Comparison of ENCODE assay signal across 21 cellular contexts in the genomic region with DNA sequence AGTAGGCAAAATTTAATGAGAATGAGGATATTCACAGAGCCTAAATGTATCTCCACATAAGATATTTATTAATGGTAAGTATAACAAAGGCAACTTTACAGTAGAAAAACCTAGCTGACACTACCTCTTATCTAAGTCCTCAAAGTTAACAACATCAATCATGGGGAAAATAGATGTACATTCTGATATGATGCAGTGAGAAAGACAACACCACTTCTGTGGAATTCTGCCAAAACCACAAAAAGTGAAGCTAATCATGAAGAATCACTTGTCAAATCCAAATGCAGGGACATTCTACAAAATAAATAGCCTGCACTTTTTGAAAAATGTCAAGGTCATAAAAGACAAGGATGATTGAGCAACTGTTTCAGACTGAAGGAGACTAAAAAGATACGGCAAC. TPM values are rescaled to one million over a fixed set of nuclear protein-coding genes. Genes with fewer than 3 reads are reported as not detected.
"Had no signal": no experiment of that assay in that cellular context is flagged by ENCODE, and none has a peak within 500 bp of the region (broad histone marks: within the 10 kb centered on the region; RNA-seq: fewer than 3 reads in every experiment).

No MANE protein-coding gene starts in this region.

- H3K4me3 ChIP-seq: lung, neural progenitor cell, ovary, tibial artery, upper lobe of left lung, uterus had no signal

- H3K27me3 ChIP-seq: neural progenitor cell, ovary, tibial artery, upper lobe of left lung, uterus had no signal

- ATAC-seq: esophagus mucosa; left cardiac atrium; left ventricle myocardium superior; natural killer cell treated with Interleukin-12 subunit alpha and Interleukin-12 subunit beta and Interleukin-15 and Interleukin-18, amount 100 ng/mL, for 72 hours; right cardiac atrium; stimulated activated memory B cell treated with anti-CD40 and anti-IgM and Interleukin-4, amounts not matched to agents 10 μg/mL and 1 μg/mL and 100 μg/mL, for 72 hours had no signal

- H3K9me3 ChIP-seq: ovary, tibial artery, upper lobe of left lung, uterus had no signal

- H2AFZ ChIP-seq: neural progenitor cell had no signal

- DNase-seq: effector memory CD4-positive, alpha-beta T cell; kidney; left cardiac atrium; left ventricle myocardium superior; mesenchymal stem cell; midbrain; nucleus accumbens; ovary; right cardiac atrium; stimulated activated CD4-positive, alpha-beta T cell treated with anti-CD3 and anti-CD28 coated beads, Interleukin-15, amount 100 ng/mL, for 24 hours; stimulated activated CD4-positive, alpha-beta T cell treated with anti-CD3 and anti-CD28 coated beads, Interleukin-1b, Interleukin-23, amount 100 ng/mL, for 48 hours; stimulated activated CD4-positive, alpha-beta T cell treated with anti-CD3 and anti-CD28 coated beads, Interleukin-4, amount 100 ng/mL, for 24 hours; tibial artery; upper lobe of left lung; uterus had no signal

- H3K4me1 ChIP-seq: neural progenitor cell, tibial artery, upper lobe of left lung, uterus had no signal

- H3K27ac ChIP-seq: neural progenitor cell, ovary, tibial artery, upper lobe of left lung, uterus had no signal

- H3K36me3 ChIP-seq: neural progenitor cell, ovary, tibial artery, upper lobe of left lung, uterus had no signal

- H3K4me2 ChIP-seq: neural progenitor cell had no signal

- H3K9ac ChIP-seq: neural progenitor cell had no signal

RNA-seq across cellular contexts. Expression of a gene that starts 27.5 kb away (rescaled TPM):
- total RNA-seq: progenitor cell of endocrine pancreas had no signal
